In genomic region chr10:93068411-93069244, GRCh38 we compare ENCODE assay signal across 11 cellular contexts. TPM values are rescaled to one million over a fixed set of nuclear protein-coding genes. Genes with fewer than 3 reads are reported as not detected.
DNase-seq lines count a peak whose midpoint lies in the region; ATAC-seq, FAIRE-seq and TF ChIP-seq lines count a peak whose summit lies in the region.
"Had no signal": no experiment of that assay in that cellular context is flagged by ENCODE, and none has a peak within 500 bp of the region (broad histone marks: within the 10 kb centered on the region; RNA-seq: fewer than 3 reads in every experiment).

No MANE protein-coding gene starts in this region.

- no peaks in the 10 kb centered on the region for H3K9me3 Mint-ChIP-seq in CD4-positive, alpha-beta T cell
- no peaks in the 10 kb centered on the region for H3K9me3 Mint-ChIP-seq in effector memory CD8-positive, alpha-beta T cell
- H3K9me3 Mint-ChIP-seq: activated B cell treated with CpG ODN at 0.5 μM for 24 hours had no signal

- no peaks in the 10 kb centered on the region for H3K79me2 ChIP-seq in DOHH2 (ENCODE audit: control insufficient read depth, low read length)

- no peak overlapping the region for H3K9ac ChIP-seq in iPS-20b (ENCODE audit: low read depth, low read length)

- POLR2A ChIA-PET in A673 (lab: Charles Lee; ENCODE audit: low non-redundant PET) = no interaction called here
- POLR2A ChIA-PET in CD4-positive, alpha-beta T cell (lab: Charles Lee) = no interaction called here

- H3K9me3 ChIP-seq in A673 (ENCODE audit: low read depth, low read length, poor library complexity, severe bottlenecking) (no peaks in the 10 kb centered on the region), DOHH2 (ENCODE audit: control insufficient read depth, insufficient read depth, low read length) (no peaks in the 10 kb centered on the region), iPS-20b (ENCODE audit: insufficient read depth, low read depth, low read length) (no peaks in the 10 kb centered on the region; the same call in 1 of the 2 replicates), small intestine (ENCODE audit: control insufficient read depth, low read depth) (no peaks in the 10 kb centered on the region)
- no peaks in the 10 kb centered on the region for H3K9me3 ChIP-seq in CD4-positive, alpha-beta T cell (ENCODE audit: control insufficient read depth, low read length)

- CTCF ChIA-PET in A673 (lab: Charles Lee) = no interaction called here
- CTCF ChIA-PET in CD4-positive, alpha-beta T cell (lab: Charles Lee) = no interaction called here

- peak; percentile 48 for TF ChIP-seq CTCF in A673 (conservative IDR thresholded peaks at IDR 0.05; ENCODE audit: low read depth, low read length)
- peak; percentile 26 for TF ChIP-seq CTCF in DOHH2 (IDR thresholded peaks at IDR 0.05; ENCODE audit: low read depth, low read length, poor library complexity, severe bottlenecking)
- TF ChIP-seq CTCF in WI38 (IDR thresholded peaks at IDR 0.05; ENCODE audit: low read depth, low read length) = no peak
- no peak for TF ChIP-seq CTCF in CD4-positive, alpha-beta T cell (IDR thresholded peaks at IDR 0.05)

- no peak overlapping the region for H3K4me2 ChIP-seq in DOHH2 (ENCODE audit: low read length)

- H3K27ac ChIP-seq in A673 (ENCODE audit: low read depth, low read length, poor library complexity, severe bottlenecking) (no peak overlapping the region), DOHH2 (ENCODE audit: low read depth, low read length) (no peak overlapping the region), iPS-20b (ENCODE audit: low read length) (no peak overlapping the region), small intestine (ENCODE audit: low read depth in 1 of 2, low read length in 1 of 2) (no peak overlapping the region)
- no peak overlapping the region for H3K27ac ChIP-seq in CD4-positive, alpha-beta T cell (ENCODE audit: low read depth, low read length)

- 3 to 6% (median 5%) methylated on average over 73 of the region's 73 CpGs for WGBS in small intestine, 3 donors

- FAIRE-seq in small intestine (lab: Jason Lieb, UNC) = no peak

- H3F3A ChIP-seq in DOHH2 (ENCODE audit: control insufficient read depth, insufficient read depth) = no peaks in the 10 kb centered on the region

- H3K27me3 Mint-ChIP-seq in CD4-positive, alpha-beta T cell = peaks cover 82% of the 10 kb centered on the region
- H3K27me3 Mint-ChIP-seq in effector memory CD8-positive, alpha-beta T cell = peaks cover 64 to 95% of the 10 kb centered on the region in 2 donors

- H3K4me1 Mint-ChIP-seq in CD4-positive, alpha-beta T cell (ENCODE audit: low read depth) = peaks cover 50% of the 10 kb centered on the region
- H3K4me1 Mint-ChIP-seq in effector memory CD8-positive, alpha-beta T cell (ENCODE audit: low read depth in 2 of 2) = peaks cover 8 to 17% of the 10 kb centered on the region in 2 donors

- DNase-seq in A673 (ENCODE audit: low spot score) (peak; percentile 66), small intestine (no peak)
- DNase-seq in CD4-positive, alpha-beta T cell = no peak
- DNase-seq in effector memory CD8-positive, alpha-beta T cell = no peak
- DNase-seq: activated B cell treated with CpG ODN at 0.5 μM for 24 hours, dermis blood vessel endothelial cell, MV-4-11 had no signal

- intact Hi-C loops in A673 (cut with micrococcal nuclease; ENCODE audit: unreplicated experiment) = loop anchor here (5.0 kb wide), 1 partner anchor 106 kb away; no protein-coding TSS in a partner anchor
- intact Hi-C loops in CD4-positive, alpha-beta T cell (cut with DNase I, micrococcal nuclease) = no loop called here

- H3K27ac Mint-ChIP-seq in CD4-positive, alpha-beta T cell = no peak overlapping the region
- no peak overlapping the region for H3K27ac Mint-ChIP-seq in effector memory CD8-positive, alpha-beta T cell
- H3K27ac Mint-ChIP-seq: activated B cell treated with CpG ODN at 0.5 μM for 24 hours had no signal

- H3K4me1 ChIP-seq in A673 (ENCODE audit: insufficient read depth, low read length, poor library complexity, severe bottlenecking) = peaks cover 11% of the 10 kb centered on the region
- peaks cover 7% of the 10 kb centered on the region; the same call in 1 of the 2 replicates for H3K4me1 ChIP-seq in DOHH2 (ENCODE audit: control insufficient read depth, low read length)
- H3K4me1 ChIP-seq in iPS-20b (ENCODE audit: insufficient read depth, low read length) = peaks cover 3% of the 10 kb centered on the region; the same call in 1 of the 2 replicates
- H3K4me1 ChIP-seq in small intestine (ENCODE audit: control insufficient read depth in 2 of 2, insufficient read depth in 1 of 2, low read depth in 1 of 2, low read length in 1 of 2) = peaks cover 0 to 2% of the 10 kb centered on the region in 2 donors

- ATAC-seq in HG03442 (IDR thresholded peaks at IDR 0.05; ENCODE audit: unreplicated experiment) = no peak
- no peak for ATAC-seq in CD4-positive, alpha-beta T cell (ENCODE audit: poor library complexity)
- ATAC-seq in effector memory CD8-positive, alpha-beta T cell (replicated peaks) = no peak

- H3K36me3 ChIP-seq in A673 (ENCODE audit: insufficient read depth, low read length, poor library complexity, severe bottlenecking) = no peaks in the 10 kb centered on the region
- H3K36me3 ChIP-seq in DOHH2 (ENCODE audit: control insufficient read depth, low read length) = no peaks in the 10 kb centered on the region
- H3K36me3 ChIP-seq in iPS-20b (ENCODE audit: insufficient read depth, low read depth, low read length) = no peaks in the 10 kb centered on the region
- H3K36me3 ChIP-seq in small intestine (ENCODE audit: control insufficient read depth in 2 of 2, insufficient read depth in 2 of 2, low read length in 2 of 2) = no peaks in the 10 kb centered on the region

- no peaks in the 10 kb centered on the region for H3K36me3 Mint-ChIP-seq in CD4-positive, alpha-beta T cell (ENCODE audit: low read depth)
- H3K36me3 Mint-ChIP-seq in effector memory CD8-positive, alpha-beta T cell (ENCODE audit: insufficient read depth) = no peaks in the 10 kb centered on the region

- no peak overlapping the region for H3K4me3 Mint-ChIP-seq in CD4-positive, alpha-beta T cell
- no peak overlapping the region for H3K4me3 Mint-ChIP-seq in effector memory CD8-positive, alpha-beta T cell
- H3K4me3 Mint-ChIP-seq: activated B cell treated with CpG ODN at 0.5 μM for 24 hours had no signal

- H3K4me3 ChIP-seq in A673 (ENCODE audit: low read depth, low read length, poor library complexity, severe bottlenecking) (peak overlapping the region; percentile 35), DOHH2 (ENCODE audit: low read length) (no peak overlapping the region), WI38 (ENCODE audit: low read depth, low read length) (peak overlapping the region; percentile 40), iPS-20b (ENCODE audit: low read length) (peak overlapping the region; percentile 59), small intestine (ENCODE audit: low read depth in 1 of 2, low read length in 2 of 2) (no peak overlapping the region)

- peaks cover 90% of the 10 kb centered on the region for H3K27me3 ChIP-seq in A673 (replicated peaks; ENCODE audit: insufficient read depth, low read depth, low read length, poor library complexity)
- H3K27me3 ChIP-seq in DOHH2 (ENCODE audit: control insufficient read depth, low read length) = peaks cover 66% of the 10 kb centered on the region
- H3K27me3 ChIP-seq in iPS-20b (ENCODE audit: insufficient read depth, low read length) = peaks cover 100% of the 10 kb centered on the region
- H3K27me3 ChIP-seq in CD4-positive, alpha-beta T cell (ENCODE audit: control insufficient read depth, insufficient read depth, low read length) = peaks cover 88% of the 10 kb centered on the region
- H3K27me3 ChIP-seq in small intestine (ENCODE audit: control insufficient read depth in 2 of 2, insufficient read depth in 2 of 2, low read length in 2 of 2) = peaks cover 14 to 54% of the 10 kb centered on the region in 2 donors

- no peaks in the 10 kb centered on the region for H4K20me1 ChIP-seq in DOHH2 (ENCODE audit: control insufficient read depth, insufficient read depth, low read depth, low read length)

- no peaks in the 10 kb centered on the region for H3K9me2 ChIP-seq in DOHH2 (replicated peaks; ENCODE audit: control insufficient read depth, low read length)

- BruUV-seq in A673 (replicated peaks; lab: Mats Ljungman, UMichigan) = no TSS peak

RNA-seq across cellular contexts. Expression of gene CYP26A1, which starts 5.1 kb away (rescaled TPM):
- total RNA-seq in A673 (2021) = not detected in 2 replicates
- total RNA-seq in CD4-positive, alpha-beta T cell = not detected
- under 1 TPM in 1 of 3 donors, not detected in 2; 0.03 TPM for polyA plus RNA-seq in small intestine

RNA-seq across cellular contexts. Expression of gene CYP26C1, which starts 8.0 kb away (rescaled TPM):
- 0.13 and 0.20 TPM in 2 replicates for total RNA-seq in A673 (2021)
- under 1 TPM in 1 of 2 experiments, not detected in 1; 0.14 TPM for total RNA-seq in CD4-positive, alpha-beta T cell
- under 1 TPM in 1 of 3 donors, not detected in 2; 0.01 TPM for polyA plus RNA-seq in small intestine

Comparison
In these comparisons a context has a peak if more than half of its experiments do, and no peak if none do; other contexts are left out.
1. H3K4me3 ChIP-seq: peak in A673 (single experiment), WI38 (single experiment) and iPS-20b (single experiment); none in DOHH2 (single experiment) and small intestine (0 of 2).
2. CTCF ChIP-seq: peak in A673 (single experiment) and DOHH2 (single experiment); none in WI38 (single experiment) and CD4-positive, alpha-beta T cell (single experiment).